1 cellular context compared by ENCODE assay signal in the genomic region with DNA sequence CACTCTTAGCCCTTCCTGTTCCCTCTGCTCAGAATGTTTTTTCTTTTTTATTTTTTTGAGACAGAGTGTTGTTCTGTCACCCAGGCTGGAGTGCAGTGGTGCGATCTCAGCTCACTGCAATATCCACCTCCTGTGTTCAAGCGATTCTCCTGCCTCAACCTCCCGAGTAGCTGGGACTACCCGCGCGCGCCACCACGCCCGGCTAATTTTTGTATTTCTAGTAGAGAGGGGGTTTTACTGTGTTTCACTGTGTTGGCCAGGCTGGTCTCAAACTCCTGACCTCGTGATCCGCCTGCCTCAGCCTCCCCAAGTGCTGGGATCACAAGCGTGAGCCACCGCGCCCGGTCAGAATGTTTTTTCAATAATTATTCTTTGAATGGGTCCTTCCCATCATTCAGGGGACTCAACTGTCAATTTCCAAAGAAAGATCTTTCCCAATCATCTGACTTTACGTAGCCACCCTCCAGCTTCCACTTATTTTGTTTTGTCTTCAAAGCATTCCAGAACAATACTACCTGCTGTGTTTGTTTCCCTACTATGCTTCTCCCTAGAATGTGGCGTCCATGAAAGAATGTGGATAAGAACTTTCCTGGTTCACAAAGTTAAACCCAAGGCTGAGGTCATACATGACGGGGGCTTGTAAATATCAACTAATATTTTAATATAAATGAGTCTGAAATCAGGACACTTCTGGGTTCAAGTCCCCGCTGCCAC.
TF ChIP-seq lines count a peak whose summit lies in the region.

No MANE protein-coding gene starts in this region.

TF ChIP-seq in WTC11, 78 proteins besides CTCF, POLR2A, EP300 and RAD21:
- TF ChIP-seq, protein P1, sequence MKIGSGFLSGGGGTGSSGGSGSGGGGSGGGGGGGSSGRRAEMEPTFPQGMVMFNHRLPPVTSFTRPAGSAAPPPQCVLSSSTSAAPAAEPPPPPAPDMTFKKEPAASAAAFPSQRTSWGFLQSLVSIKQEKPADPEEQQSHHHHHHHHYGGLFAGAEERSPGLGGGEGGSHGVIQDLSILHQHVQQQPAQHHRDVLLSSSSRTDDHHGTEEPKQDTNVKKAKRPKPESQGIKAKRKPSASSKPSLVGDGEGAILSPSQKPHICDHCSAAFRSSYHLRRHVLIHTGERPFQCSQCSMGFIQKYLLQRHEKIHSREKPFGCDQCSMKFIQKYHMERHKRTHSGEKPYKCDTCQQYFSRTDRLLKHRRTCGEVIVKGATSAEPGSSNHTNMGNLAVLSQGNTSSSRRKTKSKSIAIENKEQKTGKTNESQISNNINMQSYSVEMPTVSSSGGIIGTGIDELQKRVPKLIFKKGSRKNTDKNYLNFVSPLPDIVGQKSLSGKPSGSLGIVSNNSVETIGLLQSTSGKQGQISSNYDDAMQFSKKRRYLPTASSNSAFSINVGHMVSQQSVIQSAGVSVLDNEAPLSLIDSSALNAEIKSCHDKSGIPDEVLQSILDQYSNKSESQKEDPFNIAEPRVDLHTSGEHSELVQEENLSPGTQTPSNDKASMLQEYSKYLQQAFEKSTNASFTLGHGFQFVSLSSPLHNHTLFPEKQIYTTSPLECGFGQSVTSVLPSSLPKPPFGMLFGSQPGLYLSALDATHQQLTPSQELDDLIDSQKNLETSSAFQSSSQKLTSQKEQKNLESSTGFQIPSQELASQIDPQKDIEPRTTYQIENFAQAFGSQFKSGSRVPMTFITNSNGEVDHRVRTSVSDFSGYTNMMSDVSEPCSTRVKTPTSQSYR (CRISPR knock-in tag; IDR thresholded peaks at IDR 0.05): no peak
- TF ChIP-seq, protein P2, sequence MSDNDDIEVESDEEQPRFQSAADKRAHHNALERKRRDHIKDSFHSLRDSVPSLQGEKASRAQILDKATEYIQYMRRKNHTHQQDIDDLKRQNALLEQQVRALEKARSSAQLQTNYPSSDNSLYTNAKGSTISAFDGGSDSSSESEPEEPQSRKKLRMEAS (CRISPR knock-in tag; IDR thresholded peaks at IDR 0.05): no peak
- TF ChIP-seq, protein P3, sequence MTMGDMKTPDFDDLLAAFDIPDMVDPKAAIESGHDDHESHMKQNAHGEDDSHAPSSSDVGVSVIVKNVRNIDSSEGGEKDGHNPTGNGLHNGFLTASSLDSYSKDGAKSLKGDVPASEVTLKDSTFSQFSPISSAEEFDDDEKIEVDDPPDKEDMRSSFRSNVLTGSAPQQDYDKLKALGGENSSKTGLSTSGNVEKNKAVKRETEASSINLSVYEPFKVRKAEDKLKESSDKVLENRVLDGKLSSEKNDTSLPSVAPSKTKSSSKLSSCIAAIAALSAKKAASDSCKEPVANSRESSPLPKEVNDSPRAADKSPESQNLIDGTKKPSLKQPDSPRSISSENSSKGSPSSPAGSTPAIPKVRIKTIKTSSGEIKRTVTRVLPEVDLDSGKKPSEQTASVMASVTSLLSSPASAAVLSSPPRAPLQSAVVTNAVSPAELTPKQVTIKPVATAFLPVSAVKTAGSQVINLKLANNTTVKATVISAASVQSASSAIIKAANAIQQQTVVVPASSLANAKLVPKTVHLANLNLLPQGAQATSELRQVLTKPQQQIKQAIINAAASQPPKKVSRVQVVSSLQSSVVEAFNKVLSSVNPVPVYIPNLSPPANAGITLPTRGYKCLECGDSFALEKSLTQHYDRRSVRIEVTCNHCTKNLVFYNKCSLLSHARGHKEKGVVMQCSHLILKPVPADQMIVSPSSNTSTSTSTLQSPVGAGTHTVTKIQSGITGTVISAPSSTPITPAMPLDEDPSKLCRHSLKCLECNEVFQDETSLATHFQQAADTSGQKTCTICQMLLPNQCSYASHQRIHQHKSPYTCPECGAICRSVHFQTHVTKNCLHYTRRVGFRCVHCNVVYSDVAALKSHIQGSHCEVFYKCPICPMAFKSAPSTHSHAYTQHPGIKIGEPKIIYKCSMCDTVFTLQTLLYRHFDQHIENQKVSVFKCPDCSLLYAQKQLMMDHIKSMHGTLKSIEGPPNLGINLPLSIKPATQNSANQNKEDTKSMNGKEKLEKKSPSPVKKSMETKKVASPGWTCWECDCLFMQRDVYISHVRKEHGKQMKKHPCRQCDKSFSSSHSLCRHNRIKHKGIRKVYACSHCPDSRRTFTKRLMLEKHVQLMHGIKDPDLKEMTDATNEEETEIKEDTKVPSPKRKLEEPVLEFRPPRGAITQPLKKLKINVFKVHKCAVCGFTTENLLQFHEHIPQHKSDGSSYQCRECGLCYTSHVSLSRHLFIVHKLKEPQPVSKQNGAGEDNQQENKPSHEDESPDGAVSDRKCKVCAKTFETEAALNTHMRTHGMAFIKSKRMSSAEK (CRISPR knock-in tag; IDR thresholded peaks at IDR 0.05; ENCODE audit: borderline replicate concordance): no peak
- TF ChIP-seq EMX1 (CRISPR knock-in tag; IDR thresholded peaks at IDR 0.05) (no peak), ATF1 (CRISPR knock-in tag; IDR thresholded peaks at IDR 0.05) (no peak)
